ENCODE assay signal across 9 cellular contexts in the genomic region with DNA sequence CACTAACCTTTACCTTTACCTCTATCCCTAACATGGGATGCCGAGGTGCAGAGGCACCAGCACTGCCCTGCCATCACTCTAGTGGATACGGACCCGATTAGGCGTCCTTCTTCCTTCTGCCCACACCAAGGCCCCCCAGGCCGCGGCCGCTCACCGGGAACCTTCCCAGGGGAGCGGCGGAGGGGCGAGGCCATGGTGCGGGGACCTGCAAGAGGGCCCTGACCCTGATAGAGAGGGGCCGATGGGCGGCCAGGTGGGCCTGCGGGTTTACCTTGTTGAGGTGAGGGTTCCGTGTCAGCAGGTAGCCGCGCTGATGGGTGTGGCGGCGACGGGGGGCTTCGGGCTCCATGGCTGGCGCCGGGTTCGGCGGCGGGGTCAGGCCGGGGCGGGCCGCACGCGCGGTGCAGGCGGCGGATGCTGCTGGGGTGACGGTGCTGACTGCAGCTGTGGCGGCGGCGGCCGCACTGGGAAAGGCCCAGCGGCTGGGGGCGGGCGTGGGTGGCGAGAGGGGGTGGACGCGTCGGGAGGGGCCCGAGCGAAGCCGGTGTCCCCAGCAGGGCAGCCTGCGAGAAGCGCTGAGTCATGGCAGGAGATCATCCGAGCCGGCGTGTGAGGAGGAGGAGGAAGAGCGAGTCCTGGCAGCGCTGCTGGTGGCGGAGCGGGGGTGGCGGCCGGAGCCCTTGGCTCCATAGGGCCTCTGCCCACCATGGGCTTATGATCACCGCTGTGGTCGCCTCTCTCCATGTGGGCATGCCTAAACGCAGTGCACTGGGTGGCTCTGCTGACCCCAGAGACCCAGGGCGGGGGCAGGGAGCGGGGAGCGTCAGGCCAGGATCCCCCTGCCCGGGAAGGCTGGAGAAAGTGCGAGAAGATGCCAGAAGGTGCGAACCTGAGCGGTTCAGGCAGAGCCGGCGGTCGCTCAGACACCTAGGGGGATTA. TPM values are rescaled to one million over a fixed set of nuclear protein-coding genes. Genes with fewer than 3 reads are reported as not detected.
DNase-seq lines count a peak whose midpoint lies in the region; ATAC-seq and TF ChIP-seq lines count a peak whose summit lies in the region.
"Had no signal": no experiment of that assay in that cellular context is flagged by ENCODE, and none has a peak within 500 bp of the region (broad histone marks: within the 10 kb centered on the region; RNA-seq: fewer than 3 reads in every experiment).

A gene (minus strand): TSS at position 446 of the 939 bp plus-strand sequence. CDS start 97 bp downstream, at position 349.

- POLR2A ChIA-PET in A673 (lab: Charles Lee; ENCODE audit: low non-redundant PET): no interaction called here

- peaks cover 13% of the 10 kb centered on the region for H3K36me3 ChIP-seq in A673 (ENCODE audit: insufficient read depth, low read length, poor library complexity, severe bottlenecking)
- H3K36me3 ChIP-seq in upper lobe of left lung: no peaks in the 10 kb centered on the region

- CTCF ChIA-PET in A673 (lab: Charles Lee): no interaction called here
- CTCF ChIA-PET in activated naive CD4-positive, alpha-beta T cell treated with anti-CD3 and anti-CD28 coated beads, Interleukin-2, amount 10 ng/mL, durations not matched to agents 7 days and 5 days (lab: Charles Lee): no interaction called here

- peak; percentile 78 for ATAC-seq in GM18511 (IDR thresholded peaks at IDR 0.05; ENCODE audit: unreplicated experiment)
- ATAC-seq in HG02870 (IDR thresholded peaks at IDR 0.05; ENCODE audit: unreplicated experiment): peak; percentile 65
- peak; percentile 87 to 97 for ATAC-seq in upper lobe of left lung (ENCODE audit: low FRiP score in 2 of 2)

- H3K9me3 ChIP-seq in A673 (ENCODE audit: low read depth, low read length, poor library complexity, severe bottlenecking): peaks cover 1% of the 10 kb centered on the region
- no peaks in the 10 kb centered on the region for H3K9me3 ChIP-seq in upper lobe of left lung

- peak; percentile 83 for DNase-seq in A673 (ENCODE audit: low spot score)
- peak; percentile 49 for DNase-seq in NCI-H510A treated with DMSO at 0.1 percent for 48 hours (lab: John Stamatoyannopoulos, UW)
- peak; percentile 20 for DNase-seq in activated naive CD4-positive, alpha-beta T cell treated with anti-CD3 and anti-CD28 coated beads, Interleukin-2, amount 10 ng/mL, durations not matched to agents 7 days and 5 days
- DNase-seq in globus pallidus (ENCODE audit: low spot score): peak; percentile 77
- peak in 55 of 56 donors; percentile 4 to 94 (median 67) for DNase-seq in nucleus accumbens (lab: John Stamatoyannopoulos, UW)
- DNase-seq in upper lobe of left lung: peak; percentile 91 to 95

- BruUV-seq in A673 (replicated peaks; lab: Mats Ljungman, UMichigan): TSS peak; percentile 68

- WGBS in upper lobe of left lung, 2 donors: 4 to 22% methylated on average over 22 to 43 of the region's 74 CpGs

- intact Hi-C loops in A673 (cut with micrococcal nuclease; ENCODE audit: unreplicated experiment): no loop called here

- H3K4me3 ChIP-seq in A673 (ENCODE audit: low read depth, low read length, poor library complexity, severe bottlenecking): peak within 1 kb of the TSS; percentile 86
- H3K4me3 ChIP-seq in upper lobe of left lung: peak within 1 kb of the TSS; percentile 58 to 75 (median 68)

- H3K27me3 ChIP-seq in A673 (replicated peaks; ENCODE audit: insufficient read depth, low read depth, low read length, poor library complexity): no peaks in the 10 kb centered on the region
- no peaks in the 10 kb centered on the region for H3K27me3 ChIP-seq in upper lobe of left lung

- peaks cover 23% of the 10 kb centered on the region for H3K27me3 Mint-ChIP-seq in activated naive CD4-positive, alpha-beta T cell treated with anti-CD3 and anti-CD28 coated beads, Interleukin-2, amount 10 ng/mL, durations not matched to agents 7 days and 5 days

- no peak within 1 kb of the TSS for H3K27ac Mint-ChIP-seq in activated naive CD4-positive, alpha-beta T cell treated with anti-CD3 and anti-CD28 coated beads, Interleukin-2, amount 10 ng/mL, durations not matched to agents 7 days and 5 days

- peaks cover 33% of the 10 kb centered on the region for H3K4me1 ChIP-seq in A673 (ENCODE audit: insufficient read depth, low read length, poor library complexity, severe bottlenecking)
- peaks cover 2 to 21% (median 10%) of the 10 kb centered on the region in 4 donors for H3K4me1 ChIP-seq in upper lobe of left lung

- no peak for TF ChIP-seq EP300 in upper lobe of left lung (IDR thresholded peaks at IDR 0.05)

- peak in 2 of 4 donors; percentile 47 to 67 for TF ChIP-seq POLR2A in upper lobe of left lung (IDR thresholded peaks at IDR 0.05)

- peak within 1 kb of the TSS; percentile 93 for H3K27ac ChIP-seq in A673 (ENCODE audit: low read depth, low read length, poor library complexity, severe bottlenecking)
- peak within 1 kb of the TSS; percentile 80 to 86 (median 82) for H3K27ac ChIP-seq in upper lobe of left lung

- no peak within 1 kb of the TSS for H3K4me3 Mint-ChIP-seq in activated naive CD4-positive, alpha-beta T cell treated with anti-CD3 and anti-CD28 coated beads, Interleukin-2, amount 10 ng/mL, durations not matched to agents 7 days and 5 days
- H3K4me3 Mint-ChIP-seq: IgD-negative memory B cell had no signal

- H3K4me1 Mint-ChIP-seq in activated naive CD4-positive, alpha-beta T cell treated with anti-CD3 and anti-CD28 coated beads, Interleukin-2, amount 10 ng/mL, durations not matched to agents 7 days and 5 days: no peaks in the 10 kb centered on the region
- H3K4me1 Mint-ChIP-seq: IgD-negative memory B cell had no signal

- TF ChIP-seq CTCF in A673 (conservative IDR thresholded peaks at IDR 0.05; ENCODE audit: low read depth, low read length): no peak
- no peak for TF ChIP-seq CTCF in upper lobe of left lung (IDR thresholded peaks at IDR 0.05)

- no peaks in the 10 kb centered on the region for H3K9me3 Mint-ChIP-seq in activated naive CD4-positive, alpha-beta T cell treated with anti-CD3 and anti-CD28 coated beads, Interleukin-2, amount 10 ng/mL, durations not matched to agents 7 days and 5 days

- no peaks in the 10 kb centered on the region for H3K36me3 Mint-ChIP-seq in activated naive CD4-positive, alpha-beta T cell treated with anti-CD3 and anti-CD28 coated beads, Interleukin-2, amount 10 ng/mL, durations not matched to agents 7 days and 5 days
- H3K36me3 Mint-ChIP-seq: IgD-negative memory B cell had no signal

RNA-seq across cellular contexts. Expression of the gene that starts here (rescaled TPM):
- 78.3 and 78.8 TPM in 2 replicates for total RNA-seq in A673 (2021)
- 10 to 100 TPM; 12.0 to 16.8 (median 14.0) TPM for total RNA-seq in upper lobe of left lung

Comparison
In these comparisons a context has a peak if more than half of its experiments do, and no peak if none do; other contexts are left out.
1. Peak in every context shown above with its lines: DNase-seq, ATAC-seq, H3K4me3 ChIP-seq and H3K27ac ChIP-seq.
2. DNase-seq: peak in every context shown above with its lines; median percentile 93 in upper lobe of left lung; 83 in A673; 77 in globus pallidus; 67 in nucleus accumbens; 49 in NCI-H510A treated with DMSO at 0.1 percent for 48 hours; 20 in activated naive CD4-positive, alpha-beta T cell treated with anti-CD3 and anti-CD28 coated beads, Interleukin-2, amount 10 ng/mL, durations not matched to agents 7 days and 5 days.